8 cellular contexts compared by ENCODE assay signal in the genomic region with DNA sequence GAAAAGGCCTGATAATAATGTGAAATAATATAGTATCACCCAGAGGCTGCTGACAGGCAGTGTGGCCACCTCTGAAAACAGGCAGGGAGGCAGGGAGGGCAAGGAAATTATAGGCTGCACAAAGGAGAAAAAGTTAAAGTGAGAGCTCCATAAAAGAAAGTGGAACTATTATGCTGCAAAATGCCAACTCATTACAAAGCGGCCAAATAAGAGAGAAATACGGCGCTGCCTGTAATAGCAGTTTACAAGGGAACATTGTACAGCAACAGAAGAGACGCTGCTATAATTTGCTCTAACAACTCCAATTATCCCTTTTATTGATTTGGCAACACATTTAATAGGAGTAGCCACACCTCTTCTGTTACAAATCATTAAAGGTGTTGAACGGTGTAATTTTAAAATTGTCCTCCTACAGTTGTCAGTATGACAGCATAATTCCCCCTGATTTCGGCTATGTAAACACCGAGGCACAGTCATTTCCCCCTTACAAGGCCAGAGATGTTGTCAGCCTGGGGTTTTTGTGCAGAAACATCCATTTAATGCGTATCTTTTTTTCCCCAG.
DNase-seq lines count a peak whose midpoint lies in the region; ATAC-seq and TF ChIP-seq lines count a peak whose summit lies in the region.

No MANE protein-coding gene starts in this region.

- no peaks in the 10 kb centered on the region for H3K36me3 ChIP-seq in CD8-positive, alpha-beta memory T cell (ENCODE audit: insufficient read depth, low read length)
- H3K36me3 ChIP-seq in HUES48 (ENCODE audit: control insufficient read depth, insufficient read depth, low read length) (no peaks in the 10 kb centered on the region), mucosa of descending colon (ENCODE audit: low read depth) (no peaks in the 10 kb centered on the region)

- H3K4me1 ChIP-seq in CD8-positive, alpha-beta memory T cell (ENCODE audit: insufficient read depth, low read length): peaks cover 47% of the 10 kb centered on the region
- H3K4me1 ChIP-seq in HUES48 (ENCODE audit: control insufficient read depth, insufficient read depth, low read length): peaks cover 23% of the 10 kb centered on the region
- peaks cover 16% of the 10 kb centered on the region for H3K4me1 ChIP-seq in mucosa of descending colon (ENCODE audit: low read depth)

- peak overlapping the region; percentile 84 to 97 (median 95) for H3K27ac Mint-ChIP-seq in CD8-positive, alpha-beta memory T cell

- H3K4me3 ChIP-seq in CD8-positive, alpha-beta memory T cell (ENCODE audit: low read length): peak overlapping the region; percentile 73
- H3K4me3 ChIP-seq in HUES48 (ENCODE audit: low read depth, low read length) (peak overlapping the region; percentile 47), mucosa of descending colon (no peak overlapping the region)

- intact Hi-C loops in mucosa of descending colon (cut with DNase I, micrococcal nuclease): no loop called here

- no peaks in the 10 kb centered on the region for H3K27me3 ChIP-seq in CD8-positive, alpha-beta memory T cell (ENCODE audit: insufficient read depth, low read length, poor library complexity, severe bottlenecking)
- peaks cover 2% of the 10 kb centered on the region; the same call in 1 of the 2 replicates for H3K27me3 ChIP-seq in HUES48 (ENCODE audit: control insufficient read depth, insufficient read depth, low read length)

- ATAC-seq in mucosa of descending colon: peak; percentile 59
- ATAC-seq in HG02571 (IDR thresholded peaks at IDR 0.05; ENCODE audit: unreplicated experiment): no peak

- POLR2A ChIA-PET in CD8-positive, alpha-beta memory T cell (lab: Charles Lee): interaction anchor here (0.5 kb wide), 1 partner anchor 252 kb away, joined by 3 read pairs; no protein-coding TSS in a partner anchor

- H3K9me3 ChIP-seq in CD8-positive, alpha-beta memory T cell (ENCODE audit: low read length): no peaks in the 10 kb centered on the region
- H3K9me3 ChIP-seq in HUES48 (ENCODE audit: control insufficient read depth, insufficient read depth, low read length): no peaks in the 10 kb centered on the region
- no peaks in the 10 kb centered on the region for H3K9me3 ChIP-seq in mucosa of descending colon

- CTCF ChIA-PET in CD8-positive, alpha-beta memory T cell (lab: Charles Lee): interaction anchor here (1.0 to 1.4 kb wide), 2 partner anchors 10 to 239 kb away, joined by 3 to 5 read pairs; no protein-coding TSS in a partner anchor

- H3K4me1 Mint-ChIP-seq in CD8-positive, alpha-beta memory T cell: peaks cover 45 to 58% (median 56%) of the 10 kb centered on the region in 3 donors

- peaks cover 0 to 10% of the 10 kb centered on the region in 2 donors for H3K27me3 Mint-ChIP-seq in CD8-positive, alpha-beta memory T cell

- peak overlapping the region; percentile 76 to 85 (median 83) for H3K4me3 Mint-ChIP-seq in CD8-positive, alpha-beta memory T cell

- DNase-seq in CD8-positive, alpha-beta memory T cell: peak in 1 of 5 donors; percentile 18
- DNase-seq in activated naive CD4-positive, alpha-beta T cell treated with anti-CD3 and anti-CD28 coated beads, Interleukin-2, amount 50 U/mL, for 16 hours: peak; percentile 50
- DNase-seq in mucosa of descending colon (peak in 1 of 3 donors; percentile 47), NCI-H345 treated with DMSO at 0.1 percent for 48 hours (lab: John Stamatoyannopoulos, UW; ENCODE audit: unreplicated experiment) (no peak), SKM-1 (lab: John Stamatoyannopoulos, UW; ENCODE audit: unreplicated experiment) (no peak)
- no peak for DNase-seq in stimulated activated CD4-positive, alpha-beta T cell treated with anti-CD3 and anti-CD28 coated beads, Interleukin-15, amount 100 ng/mL, for 24 hours

- TF ChIP-seq CTCF in mucosa of descending colon (IDR thresholded peaks at IDR 0.05): no peak

- H3K36me3 Mint-ChIP-seq in CD8-positive, alpha-beta memory T cell: no peaks in the 10 kb centered on the region

- no peak overlapping the region for H3K9ac ChIP-seq in HUES48 (ENCODE audit: low read depth, low read length)

- H3K27ac ChIP-seq in CD8-positive, alpha-beta memory T cell (ENCODE audit: low read depth, low read length): peak overlapping the region; percentile 52
- no peak overlapping the region for H3K27ac ChIP-seq in HUES48 (ENCODE audit: low read depth, low read length)

- no peaks in the 10 kb centered on the region for H3K9me3 Mint-ChIP-seq in CD8-positive, alpha-beta memory T cell
